In the genomic region with DNA sequence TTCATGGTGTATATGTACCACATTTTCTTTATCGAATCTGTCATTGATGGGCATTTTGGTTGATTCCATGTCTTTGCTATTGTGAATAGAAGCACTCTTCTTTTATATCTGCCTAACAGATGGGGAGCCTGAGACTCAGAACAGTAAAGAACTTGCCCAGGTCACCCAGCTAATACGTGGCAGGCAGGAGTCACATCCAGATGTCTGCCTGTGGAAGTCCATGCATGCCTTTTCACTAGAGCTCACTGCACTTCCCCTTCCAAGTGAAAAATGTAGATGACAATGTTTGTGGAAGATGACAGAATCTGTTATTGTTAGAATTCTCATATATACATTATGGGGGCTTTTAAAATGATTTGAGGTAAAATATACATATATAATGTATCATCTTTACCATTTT, we compare ENCODE assay signal across 1 cellular context.
TF ChIP-seq lines count a peak whose summit lies in the region.

No MANE protein-coding gene starts in this region.

TF ChIP-seq in IMR-90, 13 proteins besides CTCF, POLR2A, EP300 and RAD21:
- TF ChIP-seq ELK1 (IDR thresholded peaks at IDR 0.05; ENCODE audit: borderline replicate concordance, low read depth, low read length) = no peak
- TF ChIP-seq MAFK (IDR thresholded peaks at IDR 0.05; ENCODE audit: low read depth, low read length) = no peak
- TF ChIP-seq FOS (IDR thresholded peaks at IDR 0.05; ENCODE audit: low read depth, low read length) = no peak
- TF ChIP-seq CEBPB (IDR thresholded peaks at IDR 0.05; ENCODE audit: low read depth, low read length) = no peak
- TF ChIP-seq RCOR1 (IDR thresholded peaks at IDR 0.05; ENCODE audit: insufficient replicate concordance, low read length) = no peak
- no peak for TF ChIP-seq CHD1 (IDR thresholded peaks at IDR 0.05; ENCODE audit: low read depth, low read length)
- no peak for TF ChIP-seq BHLHE40 (IDR thresholded peaks at IDR 0.05; ENCODE audit: low read depth, low read length)
- no peak for TF ChIP-seq MXI1 (IDR thresholded peaks at IDR 0.05; ENCODE audit: borderline replicate concordance, low read depth, low read length)
- no peak for TF ChIP-seq MAZ (IDR thresholded peaks at IDR 0.05; ENCODE audit: borderline replicate concordance, low read depth, low read length)
- TF ChIP-seq RFX5 (IDR thresholded peaks at IDR 0.05; ENCODE audit: low read depth, low read length) = no peak
- TF ChIP-seq USF2 (IDR thresholded peaks at IDR 0.05; ENCODE audit: low read depth, low read length) = no peak
- no peak for TF ChIP-seq NFE2L2 (IDR thresholded peaks at IDR 0.05; ENCODE audit: low read depth, low read length)
- no peak for TF ChIP-seq SMC3 (IDR thresholded peaks at IDR 0.05; ENCODE audit: low read depth, low read length)
